In the genomic region with DNA sequence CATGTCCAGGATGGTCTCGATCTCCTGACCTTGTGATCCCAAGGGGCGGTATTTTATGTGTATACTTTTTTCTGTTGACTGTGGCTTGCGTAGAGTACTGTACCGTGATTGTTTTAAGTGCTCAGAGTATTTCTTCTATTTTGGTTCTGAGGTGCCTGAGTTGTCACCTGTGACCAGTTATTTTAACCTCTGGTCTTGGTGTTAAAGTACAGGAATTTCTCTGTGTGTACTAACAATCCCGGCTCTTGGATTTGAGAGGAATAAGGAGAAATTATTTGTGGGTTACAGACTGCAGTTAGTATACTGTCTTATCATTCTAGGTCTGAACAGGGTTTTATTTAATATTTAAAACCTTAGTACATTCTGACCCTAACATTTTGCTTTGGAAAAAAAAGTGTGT, we compare ENCODE assay signal across 12 cellular contexts. TPM values are rescaled to one million over a fixed set of nuclear protein-coding genes. Genes with fewer than 3 reads are reported as not detected.
A peak's percentile ranks its signal among the peaks of the same experiment; 100 is the strongest.
DNase-seq lines count a peak whose midpoint lies in the region; ATAC-seq, FAIRE-seq and TF ChIP-seq lines count a peak whose summit lies in the region.
"Had no signal": no experiment of that assay in that cellular context is flagged by ENCODE, and none has a peak within 500 bp of the region (broad histone marks: within the 10 kb centered on the region; RNA-seq: fewer than 3 reads in every experiment).

No MANE protein-coding gene starts in this region.

- POLR2A ChIA-PET in activated naive CD8-positive, alpha-beta T cell treated with anti-CD3 and anti-CD28 coated beads, Interleukin-2, amount 10 ng/mL, durations not matched to agents 7 days and 5 days (lab: Charles Lee), result no interaction called here
- POLR2A ChIA-PET in HepG2 (lab: Yijun Ruan, JAX), result no interaction called here

- peak overlapping the region; percentile 98 for H3K9ac ChIP-seq in HepG2 (ENCODE audit: insufficient read depth, low read depth, low read length)
- H3K9ac ChIP-seq in subcutaneous abdominal adipose tissue (ENCODE audit: low read length in 5 of 5), result peak overlapping the region in 2 of 5 donors; percentile 9 to 30

- H3K4me3 ChIP-seq in HepG2 (replicated peaks in 1 of 3; ENCODE audit: insufficient read depth in 1 of 3, low read depth in 2 of 3, low read length in 3 of 3) (peak overlapping the region; percentile 80 to 97 (median 95)), subcutaneous abdominal adipose tissue (ENCODE audit: low read depth in 1 of 5, low read length in 5 of 5) (peak overlapping the region in 4 of 5 donors; percentile 24 to 100 (median 74))

- H3K36me3 ChIP-seq in HepG2 (replicated peaks in 1 of 2; ENCODE audit: control insufficient read depth in 1 of 2, insufficient read depth in 2 of 2, low read length in 2 of 2) (peaks cover 0 to 2% of the 10 kb centered on the region in 2 experiments; a peak in 1 of 5 replicates), subcutaneous abdominal adipose tissue (ENCODE audit: control insufficient read depth in 5 of 5, insufficient read depth in 5 of 5, low read length in 5 of 5) (no peaks in the 10 kb centered on the region)
- H3K36me3 ChIP-seq: uterus had no signal

- H3K27ac ChIP-seq in HepG2 (ENCODE audit: extremely low read length, insufficient read depth, low read length) (peak overlapping the region; percentile 97), subcutaneous abdominal adipose tissue (ENCODE audit: low read depth, low read length) (no peak overlapping the region)

- H4K20me1 ChIP-seq in HepG2 (ENCODE audit: insufficient read depth, low read length), result peaks cover 56% of the 10 kb centered on the region

- DNase-seq in activated CD4-positive, alpha-beta T cell treated with anti-CD3 and anti-CD28 coated beads, Interleukin-2, amount 10 ng/mL, durations not matched to agents 24 days and 14 days, result no peak
- DNase-seq in activated CD4-positive, alpha-beta T cell treated with anti-CD3 and anti-CD28 coated beads, Interleukin-2, amount 50 U/mL, for 1 hour, result no peak
- DNase-seq in activated naive CD8-positive, alpha-beta T cell treated with anti-CD3 and anti-CD28 coated beads, Interleukin-2, amount 10 ng/mL, durations not matched to agents 7 days and 5 days, result no peak
- DNase-seq in HepG2 (ENCODE audit: low spot score) (no peak), NCI-H345 treated with DMSO at 0.1 percent for 48 hours (lab: John Stamatoyannopoulos, UW; ENCODE audit: unreplicated experiment) (no peak), NCI-H345 (lab: John Stamatoyannopoulos, UW) (no peak), amygdala (lab: John Stamatoyannopoulos, UW) (no peak)
- DNase-seq: activated effector memory CD4-positive, alpha-beta T cell treated with Interleukin-2 at 50 U/mL for 16 hours; glutamatergic neuron; NCI-H1092; uterus had no signal

- H3K9me3 ChIP-seq in HepG2 (ENCODE audit: low read length) (no peaks in the 10 kb centered on the region), subcutaneous abdominal adipose tissue (ENCODE audit: control insufficient read depth in 5 of 5, low read length in 5 of 5) (no peaks in the 10 kb centered on the region)
- H3K9me3 ChIP-seq: uterus had no signal

- H3K9me3 Mint-ChIP-seq in activated CD4-positive, alpha-beta T cell treated with anti-CD3 and anti-CD28 coated beads, Interleukin-2, amount 10 ng/mL, durations not matched to agents 24 days and 14 days, result no peaks in the 10 kb centered on the region
- H3K9me3 Mint-ChIP-seq in activated naive CD8-positive, alpha-beta T cell treated with anti-CD3 and anti-CD28 coated beads, Interleukin-2, amount 10 ng/mL, durations not matched to agents 7 days and 5 days, result no peaks in the 10 kb centered on the region

- peaks cover 29% of the 10 kb centered on the region for H3K4me1 Mint-ChIP-seq in activated CD4-positive, alpha-beta T cell treated with anti-CD3 and anti-CD28 coated beads, Interleukin-2, amount 10 ng/mL, durations not matched to agents 24 days and 14 days
- peaks cover 28% of the 10 kb centered on the region for H3K4me1 Mint-ChIP-seq in activated naive CD8-positive, alpha-beta T cell treated with anti-CD3 and anti-CD28 coated beads, Interleukin-2, amount 10 ng/mL, durations not matched to agents 7 days and 5 days

- no peak for FAIRE-seq in HepG2 (lab: Jason Lieb, UNC)

- no peaks in the 10 kb centered on the region for H3K27me3 Mint-ChIP-seq in activated CD4-positive, alpha-beta T cell treated with anti-CD3 and anti-CD28 coated beads, Interleukin-2, amount 10 ng/mL, durations not matched to agents 24 days and 14 days
- no peaks in the 10 kb centered on the region for H3K27me3 Mint-ChIP-seq in activated naive CD8-positive, alpha-beta T cell treated with anti-CD3 and anti-CD28 coated beads, Interleukin-2, amount 10 ng/mL, durations not matched to agents 7 days and 5 days

- CTCF ChIA-PET in HepG2 (lab: Yijun Ruan, JAX; ENCODE audit: low intra/inter-chr PET ratio, low total read pairs), result no interaction called here

- in situ Hi-C loops in HepG2 (cut with HindIII; ENCODE audit: extremely low pct_ligation_motif_present, low pct_unique_long_range_greater_than_20kb), result no loop called here

- TF ChIP-seq EP300 in HepG2 (IDR thresholded peaks at IDR 0.05; ENCODE audit: low read depth in 2 of 2, low read length in 2 of 2) (no peak), HepG2 (CRISPR knock-in tag; IDR thresholded peaks at IDR 0.05; ENCODE audit: borderline replicate concordance) (no peak)

- WGBS in HepG2 (ENCODE audit: low lambda C conversion rate), result 2% methylated on average over 5 of the region's 5 CpGs

- no TSS peak for BruUV-seq in HepG2 (replicated peaks; lab: Mats Ljungman, UMichigan)

- no peak for TF ChIP-seq RAD21 in HepG2 (CRISPR knock-in tag; IDR thresholded peaks at IDR 0.05)

- H3K4me2 ChIP-seq in HepG2 (ENCODE audit: low read depth, low read length), result peak overlapping the region; percentile 75

- H3K4me3 Mint-ChIP-seq in activated CD4-positive, alpha-beta T cell treated with anti-CD3 and anti-CD28 coated beads, Interleukin-2, amount 10 ng/mL, durations not matched to agents 24 days and 14 days, result no peak overlapping the region
- H3K4me3 Mint-ChIP-seq in activated naive CD8-positive, alpha-beta T cell treated with anti-CD3 and anti-CD28 coated beads, Interleukin-2, amount 10 ng/mL, durations not matched to agents 7 days and 5 days, result no peak overlapping the region

- ATAC-seq in activated naive CD8-positive, alpha-beta T cell treated with anti-CD3 and anti-CD28 coated beads, Interleukin-2, amount 10 ng/mL, durations not matched to agents 7 days and 5 days (ENCODE audit: low read depth), result no peak
- no peak for ATAC-seq in HepG2

- H3K79me2 ChIP-seq in HepG2 (ENCODE audit: insufficient read depth, low read length), result peaks cover 82% of the 10 kb centered on the region

- no peak overlapping the region for H2AFZ ChIP-seq in HepG2 (ENCODE audit: low read length)

- H3K27ac Mint-ChIP-seq in activated CD4-positive, alpha-beta T cell treated with anti-CD3 and anti-CD28 coated beads, Interleukin-2, amount 10 ng/mL, durations not matched to agents 24 days and 14 days, result peak overlapping the region; percentile 23
- peak overlapping the region; percentile 77 for H3K27ac Mint-ChIP-seq in activated naive CD8-positive, alpha-beta T cell treated with anti-CD3 and anti-CD28 coated beads, Interleukin-2, amount 10 ng/mL, durations not matched to agents 7 days and 5 days

- TF ChIP-seq POLR2A in HepG2 (IDR thresholded peaks at IDR 0.05; ENCODE audit: insufficient read depth in 1 of 2, low read depth in 2 of 2, low read length in 2 of 2), result no peak

- intact Hi-C loops in activated CD4-positive, alpha-beta T cell treated with anti-CD3 and anti-CD28 coated beads, Interleukin-2, amount 10 ng/mL, durations not matched to agents 24 days and 14 days (cut with micrococcal nuclease), result loop anchor here (5.0 kb wide), 3 partner anchors 151 to 841 kb away; partner anchors contain the start of gene UBE2D2
- intact Hi-C loops in HepG2 (cut with micrococcal nuclease; ENCODE audit: unreplicated experiment), result loop anchor here (10.0 kb wide), 1 partner anchor 241 kb away; the partner anchor contains the start of genes IK and NDUFA2

- no peak for TF ChIP-seq CTCF in HepG2 (CRISPR knock-in tag; IDR thresholded peaks at IDR 0.05)

- no peaks in the 10 kb centered on the region; a peak in 1 of 5 replicates for H3K27me3 ChIP-seq in HepG2 (ENCODE audit: control insufficient read depth in 1 of 2, insufficient read depth in 2 of 2, low read length in 2 of 2)
- H3K27me3 ChIP-seq in subcutaneous abdominal adipose tissue (ENCODE audit: control insufficient read depth in 5 of 5, insufficient read depth in 4 of 5, low read length in 5 of 5), result peaks cover 0 to 3% (median 0%) of the 10 kb centered on the region in 5 donors
- H3K27me3 ChIP-seq: uterus had no signal

- H3K36me3 Mint-ChIP-seq in activated CD4-positive, alpha-beta T cell treated with anti-CD3 and anti-CD28 coated beads, Interleukin-2, amount 10 ng/mL, durations not matched to agents 24 days and 14 days (ENCODE audit: low read depth), result peaks cover 17% of the 10 kb centered on the region
- peaks cover 13% of the 10 kb centered on the region for H3K36me3 Mint-ChIP-seq in activated naive CD8-positive, alpha-beta T cell treated with anti-CD3 and anti-CD28 coated beads, Interleukin-2, amount 10 ng/mL, durations not matched to agents 7 days and 5 days

- H3K4me1 ChIP-seq in HepG2 (ENCODE audit: insufficient read depth, low read length) (peaks cover 51% of the 10 kb centered on the region), subcutaneous abdominal adipose tissue (ENCODE audit: control insufficient read depth in 5 of 5, insufficient read depth in 5 of 5, low read length in 5 of 5) (peaks cover 4 to 45% (median 34%) of the 10 kb centered on the region in 5 donors)

RNA-seq across cellular contexts. Expression of gene ANKHD1, which starts 2.0 kb away (rescaled TPM):
- total RNA-seq in activated CD4-positive, alpha-beta T cell treated with anti-CD3 and anti-CD28 coated beads, Interleukin-2, amount 10 ng/mL, durations not matched to agents 24 days and 14 days, result 118 and 121 TPM in 2 replicates
- total RNA-seq in activated naive CD8-positive, alpha-beta T cell treated with anti-CD3 and anti-CD28 coated beads, Interleukin-2, amount 10 ng/mL, durations not matched to agents 7 days and 5 days, result 100 to 1,000 TPM; 148 to 156 TPM
- 69.9 and 101 TPM in 2 replicates for total RNA-seq in HepG2 (2016; rRNA removed; fragmentation: Illumina TruSeq; extraction: Trizol)
- 59.7 and 69.1 TPM in 2 replicates for total RNA-seq in HepG2 (2016; cell fraction: cytosol; rRNA removed; fragmentation: Illumina TruSeq; extraction: Trizol; ENCODE audit: low read depth)
- 69.9 and 98.6 TPM in 2 replicates for total RNA-seq in HepG2 (2016; cell fraction: insoluble cytoplasmic fraction; rRNA removed; fragmentation: Illumina TruSeq; extraction: Trizol)
- 33.7 and 41.4 TPM in 2 replicates for total RNA-seq in HepG2 (2016; cell fraction: membrane; rRNA removed; fragmentation: Illumina TruSeq; extraction: Trizol)
- total RNA-seq in HepG2 (2016; cell fraction: nucleus; rRNA removed; fragmentation: Illumina TruSeq; extraction: Trizol), result 106 and 125 TPM in 2 replicates
- 68.5 and 82.0 TPM in 2 replicates for polyA plus RNA-seq in HepG2 (2011; rRNA removed)
- polyA plus RNA-seq in HepG2 (2011; cell fraction: cytosol; rRNA removed), result 33.7 and 45.2 TPM in 2 replicates
- polyA plus RNA-seq in HepG2 (2011; cell fraction: nucleus; rRNA removed), result 104 and 105 TPM in 2 replicates
- 56.5 and 76.2 TPM in 2 replicates for polyA plus RNA-seq in HepG2 (2012)
- 2.7 and 3.1 TPM in 2 replicates for polyA plus RNA-seq in HepG2 (2016; cell fraction: cytosol; fragmentation: Illumina TruSeq; extraction: Trizol; ENCODE audit: low read depth)
- polyA plus RNA-seq in HepG2 (2016; cell fraction: insoluble cytoplasmic fraction; fragmentation: Illumina TruSeq; extraction: Trizol; ENCODE audit: low read depth), result 76.7 and 87.6 TPM in 2 replicates
- polyA plus RNA-seq in HepG2 (2016; cell fraction: membrane; fragmentation: Illumina TruSeq; extraction: Trizol; ENCODE audit: low read depth), result 7.0 and 8.2 TPM in 2 replicates
- 142 and 161 TPM in 2 replicates for polyA plus RNA-seq in HepG2 (2016; cell fraction: nucleus; fragmentation: Illumina TruSeq; extraction: Trizol; ENCODE audit: insufficient read depth, low read depth)
- 130 and 138 TPM in 2 replicates for polyA minus RNA-seq in HepG2 (2011; rRNA and poly(A)+ RNA removed; ENCODE audit: low replicate concordance)
- polyA minus RNA-seq in HepG2 (2011; cell fraction: cytosol; rRNA and poly(A)+ RNA removed), result 52.8 and 61.5 TPM in 2 replicates
- 183 and 186 TPM in 2 replicates for polyA minus RNA-seq in HepG2 (2011; cell fraction: nucleus; rRNA and poly(A)+ RNA removed)

RNA-seq across cellular contexts. Expression of gene SLC4A9, which starts 43.6 kb away (rescaled TPM):
- total RNA-seq in activated CD4-positive, alpha-beta T cell treated with anti-CD3 and anti-CD28 coated beads, Interleukin-2, amount 10 ng/mL, durations not matched to agents 24 days and 14 days, result not detected in 2 replicates
- under 1 TPM; 0.17 to 0.31 TPM for total RNA-seq in activated naive CD8-positive, alpha-beta T cell treated with anti-CD3 and anti-CD28 coated beads, Interleukin-2, amount 10 ng/mL, durations not matched to agents 7 days and 5 days
- not detected in 2 replicates for total RNA-seq in HepG2 (2016; rRNA removed; fragmentation: Illumina TruSeq; extraction: Trizol)
- not detected in 2 replicates for total RNA-seq in HepG2 (2016; cell fraction: cytosol; rRNA removed; fragmentation: Illumina TruSeq; extraction: Trizol; ENCODE audit: low read depth)
- total RNA-seq in HepG2 (2016; cell fraction: insoluble cytoplasmic fraction; rRNA removed; fragmentation: Illumina TruSeq; extraction: Trizol), result not detected in 2 replicates
- not detected in 2 replicates for total RNA-seq in HepG2 (2016; cell fraction: membrane; rRNA removed; fragmentation: Illumina TruSeq; extraction: Trizol)
- not detected in 2 replicates for total RNA-seq in HepG2 (2016; cell fraction: nucleus; rRNA removed; fragmentation: Illumina TruSeq; extraction: Trizol)
- polyA plus RNA-seq in HepG2 (2011; rRNA removed), result 0.05 TPM in 1 of 2 replicates, not detected in the other
- 0.01 TPM in 1 of 2 replicates, not detected in the other for polyA plus RNA-seq in HepG2 (2011; cell fraction: cytosol; rRNA removed)
- polyA plus RNA-seq in HepG2 (2011; cell fraction: nucleus; rRNA removed), result 0.10 and 0.40 TPM in 2 replicates
- not detected in 2 replicates for polyA plus RNA-seq in HepG2 (2012)
- not detected in 2 replicates for polyA plus RNA-seq in HepG2 (2016; cell fraction: cytosol; fragmentation: Illumina TruSeq; extraction: Trizol; ENCODE audit: low read depth)
- polyA plus RNA-seq in HepG2 (2016; cell fraction: insoluble cytoplasmic fraction; fragmentation: Illumina TruSeq; extraction: Trizol; ENCODE audit: low read depth), result not detected in 2 replicates
- polyA plus RNA-seq in HepG2 (2016; cell fraction: membrane; fragmentation: Illumina TruSeq; extraction: Trizol; ENCODE audit: low read depth), result not detected in 2 replicates
- polyA plus RNA-seq in HepG2 (2016; cell fraction: nucleus; fragmentation: Illumina TruSeq; extraction: Trizol; ENCODE audit: insufficient read depth, low read depth), result not detected in 2 replicates
- polyA minus RNA-seq in HepG2 (2011; rRNA and poly(A)+ RNA removed; ENCODE audit: low replicate concordance), result not detected in 2 replicates
- not detected in 2 replicates for polyA minus RNA-seq in HepG2 (2011; cell fraction: cytosol; rRNA and poly(A)+ RNA removed)
- 0.12 TPM in 1 of 2 replicates, not detected in the other for polyA minus RNA-seq in HepG2 (2011; cell fraction: nucleus; rRNA and poly(A)+ RNA removed)

RNA-seq across cellular contexts. Expression of gene HBEGF, which starts 57.2 kb away (rescaled TPM):
- total RNA-seq in activated CD4-positive, alpha-beta T cell treated with anti-CD3 and anti-CD28 coated beads, Interleukin-2, amount 10 ng/mL, durations not matched to agents 24 days and 14 days, result 21.9 and 22.5 TPM in 2 replicates
- total RNA-seq in activated naive CD8-positive, alpha-beta T cell treated with anti-CD3 and anti-CD28 coated beads, Interleukin-2, amount 10 ng/mL, durations not matched to agents 7 days and 5 days, result 10 to 100 TPM; 12.8 TPM
- total RNA-seq in HepG2 (2016; rRNA removed; fragmentation: Illumina TruSeq; extraction: Trizol), result 0.77 and 1.7 TPM in 2 replicates
- total RNA-seq in HepG2 (2016; cell fraction: cytosol; rRNA removed; fragmentation: Illumina TruSeq; extraction: Trizol; ENCODE audit: low read depth), result 0.20 and 0.26 TPM in 2 replicates
- 0.58 and 1.5 TPM in 2 replicates for total RNA-seq in HepG2 (2016; cell fraction: insoluble cytoplasmic fraction; rRNA removed; fragmentation: Illumina TruSeq; extraction: Trizol)
- 0.45 and 0.62 TPM in 2 replicates for total RNA-seq in HepG2 (2016; cell fraction: membrane; rRNA removed; fragmentation: Illumina TruSeq; extraction: Trizol)
- total RNA-seq in HepG2 (2016; cell fraction: nucleus; rRNA removed; fragmentation: Illumina TruSeq; extraction: Trizol), result 1.3 and 2.3 TPM in 2 replicates
- polyA plus RNA-seq in HepG2 (2011; rRNA removed), result 4.3 and 5.0 TPM in 2 replicates
- polyA plus RNA-seq in HepG2 (2011; cell fraction: cytosol; rRNA removed), result 3.5 and 3.7 TPM in 2 replicates
- 3.4 and 3.9 TPM in 2 replicates for polyA plus RNA-seq in HepG2 (2011; cell fraction: nucleus; rRNA removed)
- 1.4 and 3.0 TPM in 2 replicates for polyA plus RNA-seq in HepG2 (2012)
- polyA plus RNA-seq in HepG2 (2016; cell fraction: cytosol; fragmentation: Illumina TruSeq; extraction: Trizol; ENCODE audit: low read depth), result 0.14 and 0.17 TPM in 2 replicates
- 0.79 and 0.88 TPM in 2 replicates for polyA plus RNA-seq in HepG2 (2016; cell fraction: insoluble cytoplasmic fraction; fragmentation: Illumina TruSeq; extraction: Trizol; ENCODE audit: low read depth)
- 0.26 TPM in 2 replicates for polyA plus RNA-seq in HepG2 (2016; cell fraction: membrane; fragmentation: Illumina TruSeq; extraction: Trizol; ENCODE audit: low read depth)
- polyA plus RNA-seq in HepG2 (2016; cell fraction: nucleus; fragmentation: Illumina TruSeq; extraction: Trizol; ENCODE audit: insufficient read depth, low read depth), result 1.8 and 1.9 TPM in 2 replicates
- polyA minus RNA-seq in HepG2 (2011; rRNA and poly(A)+ RNA removed; ENCODE audit: low replicate concordance), result 1.0 and 3.2 TPM in 2 replicates
- polyA minus RNA-seq in HepG2 (2011; cell fraction: cytosol; rRNA and poly(A)+ RNA removed), result 1.4 and 1.5 TPM in 2 replicates
- polyA minus RNA-seq in HepG2 (2011; cell fraction: nucleus; rRNA and poly(A)+ RNA removed), result 3.5 and 4.1 TPM in 2 replicates
